ENCODE assay signal across 1 cellular context in the genomic region with DNA sequence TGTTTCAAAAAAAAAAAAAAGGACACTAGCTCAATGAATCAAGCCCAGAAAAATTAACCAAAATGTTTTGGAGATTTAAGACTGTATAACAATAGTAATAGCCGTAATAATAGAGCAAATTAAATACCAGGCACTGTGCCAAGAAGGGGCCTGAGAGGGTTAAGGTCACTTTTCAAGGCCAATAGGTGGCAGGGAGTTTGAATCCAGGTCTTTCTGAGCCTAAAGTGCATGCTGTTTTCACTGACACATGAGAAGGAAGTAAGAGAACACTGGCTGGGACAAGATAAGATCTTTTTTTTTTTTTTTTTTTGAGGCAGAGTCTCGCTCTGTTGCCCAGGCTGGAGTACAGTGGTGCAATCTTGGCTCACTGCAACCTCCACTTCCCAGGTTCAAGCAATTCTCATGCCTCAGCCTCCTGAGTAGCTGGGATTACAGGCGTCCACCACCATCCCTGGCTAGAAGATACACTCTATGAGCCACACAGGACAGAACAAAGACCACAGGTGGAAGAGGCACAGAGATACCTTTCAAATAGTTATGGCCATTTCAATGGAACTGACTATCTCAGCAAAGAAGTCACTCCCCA.
A peak's percentile ranks its signal among the peaks of the same experiment; 100 is the strongest.
TF ChIP-seq lines count a peak whose summit lies in the region.

No MANE protein-coding gene starts in this region.

TF ChIP-seq in HepG2, 621 proteins besides CTCF, POLR2A, EP300 and RAD21 (continued from another document):
- TF ChIP-seq ISX (CRISPR knock-in tag; conservative IDR thresholded peaks at IDR 0.05) (no peak), DPF2 (CRISPR knock-in tag; IDR thresholded peaks at IDR 0.05; ENCODE audit: borderline replicate concordance, low read depth) (no peak), FOXK2 (IDR thresholded peaks at IDR 0.05) (no peak), BORCS8-MEF2B (CRISPR knock-in tag; IDR thresholded peaks at IDR 0.05) (no peak), NR2F6 (IDR thresholded peaks at IDR 0.05) (peak; percentile 85), NR2F6 (CRISPR knock-in tag; IDR thresholded peaks at IDR 0.05) (peak; percentile 82), MIER3 (CRISPR knock-in tag; IDR thresholded peaks at IDR 0.05; ENCODE audit: borderline replicate concordance) (no peak), ELF4 (CRISPR knock-in tag; IDR thresholded peaks at IDR 0.05; ENCODE audit: borderline replicate concordance) (no peak), ZNF713 (CRISPR knock-in tag; IDR thresholded peaks at IDR 0.05) (no peak), KLF13 (CRISPR knock-in tag; IDR thresholded peaks at IDR 0.05) (no peak), ZNF577 (CRISPR knock-in tag; IDR thresholded peaks at IDR 0.05; ENCODE audit: borderline replicate concordance, low read depth) (no peak), TAF15 (IDR thresholded peaks at IDR 0.05; ENCODE audit: low read depth, low read length, poor library complexity, severe bottlenecking) (no peak)
- TF ChIP-seq, protein P1, sequence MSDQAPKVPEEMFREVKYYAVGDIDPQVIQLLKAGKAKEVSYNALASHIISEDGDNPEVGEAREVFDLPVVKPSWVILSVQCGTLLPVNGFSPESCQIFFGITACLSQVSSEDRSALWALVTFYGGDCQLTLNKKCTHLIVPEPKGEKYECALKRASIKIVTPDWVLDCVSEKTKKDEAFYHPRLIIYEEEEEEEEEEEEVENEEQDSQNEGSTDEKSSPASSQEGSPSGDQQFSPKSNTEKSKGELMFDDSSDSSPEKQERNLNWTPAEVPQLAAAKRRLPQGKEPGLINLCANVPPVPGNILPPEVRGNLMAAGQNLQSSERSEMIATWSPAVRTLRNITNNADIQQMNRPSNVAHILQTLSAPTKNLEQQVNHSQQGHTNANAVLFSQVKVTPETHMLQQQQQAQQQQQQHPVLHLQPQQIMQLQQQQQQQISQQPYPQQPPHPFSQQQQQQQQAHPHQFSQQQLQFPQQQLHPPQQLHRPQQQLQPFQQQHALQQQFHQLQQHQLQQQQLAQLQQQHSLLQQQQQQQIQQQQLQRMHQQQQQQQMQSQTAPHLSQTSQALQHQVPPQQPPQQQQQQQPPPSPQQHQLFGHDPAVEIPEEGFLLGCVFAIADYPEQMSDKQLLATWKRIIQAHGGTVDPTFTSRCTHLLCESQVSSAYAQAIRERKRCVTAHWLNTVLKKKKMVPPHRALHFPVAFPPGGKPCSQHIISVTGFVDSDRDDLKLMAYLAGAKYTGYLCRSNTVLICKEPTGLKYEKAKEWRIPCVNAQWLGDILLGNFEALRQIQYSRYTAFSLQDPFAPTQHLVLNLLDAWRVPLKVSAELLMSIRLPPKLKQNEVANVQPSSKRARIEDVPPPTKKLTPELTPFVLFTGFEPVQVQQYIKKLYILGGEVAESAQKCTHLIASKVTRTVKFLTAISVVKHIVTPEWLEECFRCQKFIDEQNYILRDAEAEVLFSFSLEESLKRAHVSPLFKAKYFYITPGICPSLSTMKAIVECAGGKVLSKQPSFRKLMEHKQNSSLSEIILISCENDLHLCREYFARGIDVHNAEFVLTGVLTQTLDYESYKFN (CRISPR knock-in tag; conservative IDR thresholded peaks at IDR 0.05) = peak; percentile 44; the same call in 1 of the 2 replicates
- TF ChIP-seq, protein P2, sequence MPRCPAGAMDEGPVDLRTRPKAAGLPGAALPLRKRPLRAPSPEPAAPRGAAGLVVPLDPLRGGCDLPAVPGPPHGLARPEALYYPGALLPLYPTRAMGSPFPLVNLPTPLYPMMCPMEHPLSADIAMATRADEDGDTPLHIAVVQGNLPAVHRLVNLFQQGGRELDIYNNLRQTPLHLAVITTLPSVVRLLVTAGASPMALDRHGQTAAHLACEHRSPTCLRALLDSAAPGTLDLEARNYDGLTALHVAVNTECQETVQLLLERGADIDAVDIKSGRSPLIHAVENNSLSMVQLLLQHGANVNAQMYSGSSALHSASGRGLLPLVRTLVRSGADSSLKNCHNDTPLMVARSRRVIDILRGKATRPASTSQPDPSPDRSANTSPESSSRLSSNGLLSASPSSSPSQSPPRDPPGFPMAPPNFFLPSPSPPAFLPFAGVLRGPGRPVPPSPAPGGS (CRISPR knock-in tag; IDR thresholded peaks at IDR 0.05) = no peak
- TF ChIP-seq, protein P3, sequence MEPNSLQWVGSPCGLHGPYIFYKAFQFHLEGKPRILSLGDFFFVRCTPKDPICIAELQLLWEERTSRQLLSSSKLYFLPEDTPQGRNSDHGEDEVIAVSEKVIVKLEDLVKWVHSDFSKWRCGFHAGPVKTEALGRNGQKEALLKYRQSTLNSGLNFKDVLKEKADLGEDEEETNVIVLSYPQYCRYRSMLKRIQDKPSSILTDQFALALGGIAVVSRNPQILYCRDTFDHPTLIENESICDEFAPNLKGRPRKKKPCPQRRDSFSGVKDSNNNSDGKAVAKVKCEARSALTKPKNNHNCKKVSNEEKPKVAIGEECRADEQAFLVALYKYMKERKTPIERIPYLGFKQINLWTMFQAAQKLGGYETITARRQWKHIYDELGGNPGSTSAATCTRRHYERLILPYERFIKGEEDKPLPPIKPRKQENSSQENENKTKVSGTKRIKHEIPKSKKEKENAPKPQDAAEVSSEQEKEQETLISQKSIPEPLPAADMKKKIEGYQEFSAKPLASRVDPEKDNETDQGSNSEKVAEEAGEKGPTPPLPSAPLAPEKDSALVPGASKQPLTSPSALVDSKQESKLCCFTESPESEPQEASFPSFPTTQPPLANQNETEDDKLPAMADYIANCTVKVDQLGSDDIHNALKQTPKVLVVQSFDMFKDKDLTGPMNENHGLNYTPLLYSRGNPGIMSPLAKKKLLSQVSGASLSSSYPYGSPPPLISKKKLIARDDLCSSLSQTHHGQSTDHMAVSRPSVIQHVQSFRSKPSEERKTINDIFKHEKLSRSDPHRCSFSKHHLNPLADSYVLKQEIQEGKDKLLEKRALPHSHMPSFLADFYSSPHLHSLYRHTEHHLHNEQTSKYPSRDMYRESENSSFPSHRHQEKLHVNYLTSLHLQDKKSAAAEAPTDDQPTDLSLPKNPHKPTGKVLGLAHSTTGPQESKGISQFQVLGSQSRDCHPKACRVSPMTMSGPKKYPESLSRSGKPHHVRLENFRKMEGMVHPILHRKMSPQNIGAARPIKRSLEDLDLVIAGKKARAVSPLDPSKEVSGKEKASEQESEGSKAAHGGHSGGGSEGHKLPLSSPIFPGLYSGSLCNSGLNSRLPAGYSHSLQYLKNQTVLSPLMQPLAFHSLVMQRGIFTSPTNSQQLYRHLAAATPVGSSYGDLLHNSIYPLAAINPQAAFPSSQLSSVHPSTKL (CRISPR knock-in tag; IDR thresholded peaks at IDR 0.05) = peak; percentile 41; the same call in 1 of the 2 replicates
- TF ChIP-seq, protein P4, sequence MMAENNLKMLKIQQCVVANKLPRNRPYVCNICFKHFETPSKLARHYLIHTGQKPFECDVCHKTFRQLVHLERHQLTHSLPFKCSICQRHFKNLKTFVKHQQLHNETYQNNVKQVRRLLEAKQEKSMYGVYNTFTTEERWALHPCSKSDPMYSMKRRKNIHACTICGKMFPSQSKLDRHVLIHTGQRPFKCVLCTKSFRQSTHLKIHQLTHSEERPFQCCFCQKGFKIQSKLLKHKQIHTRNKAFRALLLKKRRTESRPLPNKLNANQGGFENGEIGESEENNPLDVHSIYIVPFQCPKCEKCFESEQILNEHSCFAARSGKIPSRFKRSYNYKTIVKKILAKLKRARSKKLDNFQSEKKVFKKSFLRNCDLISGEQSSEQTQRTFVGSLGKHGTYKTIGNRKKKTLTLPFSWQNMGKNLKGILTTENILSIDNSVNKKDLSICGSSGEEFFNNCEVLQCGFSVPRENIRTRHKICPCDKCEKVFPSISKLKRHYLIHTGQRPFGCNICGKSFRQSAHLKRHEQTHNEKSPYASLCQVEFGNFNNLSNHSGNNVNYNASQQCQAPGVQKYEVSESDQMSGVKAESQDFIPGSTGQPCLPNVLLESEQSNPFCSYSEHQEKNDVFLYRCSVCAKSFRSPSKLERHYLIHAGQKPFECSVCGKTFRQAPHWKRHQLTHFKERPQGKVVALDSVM (CRISPR knock-in tag; IDR thresholded peaks at IDR 0.05) = 0 out of 2 replicates have a peak, but pooled peaks have one; percentile 27
